24 cellular contexts compared by ENCODE assay signal in the genomic region with DNA sequence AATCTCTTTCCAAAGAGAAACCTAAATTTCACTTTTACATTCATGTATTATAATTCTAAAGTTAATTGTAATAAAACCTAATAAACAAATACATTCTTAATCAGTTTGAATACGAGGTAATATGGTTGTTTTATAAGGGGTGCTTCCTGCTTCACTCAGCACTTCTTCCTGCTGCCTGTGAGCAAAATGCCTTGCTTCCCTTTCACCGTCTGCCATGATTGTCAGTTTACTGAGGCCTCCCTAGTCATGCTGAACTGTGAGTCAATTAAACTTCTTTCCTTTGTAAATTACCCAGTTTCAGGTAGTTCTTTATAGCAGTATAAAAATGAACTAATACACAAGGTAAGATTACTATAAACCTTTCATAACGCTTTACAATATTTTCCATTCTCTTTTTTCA.
"Had no signal": no experiment of that assay in that cellular context is flagged by ENCODE, and none has a peak within 500 bp of the region (broad histone marks: within the 10 kb centered on the region; RNA-seq: fewer than 3 reads in every experiment).

No MANE protein-coding gene starts in this region.

- H3K9me3 Mint-ChIP-seq: activated naive CD8-positive, alpha-beta T cell treated with anti-CD3 and anti-CD28 coated beads, Interleukin-2, amount 10 ng/mL, durations not matched to agents 7 days and 5 days; neural crest cell had no signal

- ATAC-seq: activated T-cell treated with anti-CD3 and anti-CD28 coated beads, Interleukin-2, amount 50 U/mL, for 72 hours; gastrocnemius medialis; naive thymus-derived CD4-positive, alpha-beta T cell had no signal

- H3K27me3 Mint-ChIP-seq: activated naive CD8-positive, alpha-beta T cell treated with anti-CD3 and anti-CD28 coated beads, Interleukin-2, amount 10 ng/mL, durations not matched to agents 7 days and 5 days; naive thymus-derived CD4-positive, alpha-beta T cell had no signal

- H3K4me3 Mint-ChIP-seq: activated naive CD8-positive, alpha-beta T cell treated with anti-CD3 and anti-CD28 coated beads, Interleukin-2, amount 10 ng/mL, durations not matched to agents 7 days and 5 days; activated T-cell treated with anti-CD3 and anti-CD28 coated beads, Interleukin-2, amount 50 U/mL, for 72 hours; brain; naive thymus-derived CD4-positive, alpha-beta T cell; neural crest cell had no signal

- DNase-seq: activated CD4-positive, alpha-beta T cell treated with anti-CD3 and anti-CD28 coated beads for 4 hours; activated CD4-positive, alpha-beta T cell treated with anti-CD3 and anti-CD28 coated beads, Interleukin-2, amount 50 U/mL, for 4 hours; activated naive CD4-positive, alpha-beta T cell treated with Interleukin-2 at 50 U/mL for 16 hours; activated naive CD8-positive, alpha-beta T cell treated with anti-CD3 and anti-CD28 coated beads, Interleukin-2, amount 10 ng/mL, durations not matched to agents 7 days and 5 days; activated T-cell treated with anti-CD3 and anti-CD28 coated beads for 4 hours; activated T-cell treated with anti-CD3 and anti-CD28 coated beads, Interleukin-2, amount 50 U/mL, for 72 hours; cerebellar nuclear complex; colonic mucosa; effector memory CD4-positive, alpha-beta T cell; erythroblast; gastrocnemius medialis; midbrain; naive thymus-derived CD4-positive, alpha-beta T cell; stimulated activated CD4-positive, alpha-beta T cell treated with anti-CD3 and anti-CD28 coated beads, Interleukin-15, amount 100 ng/mL, for 24 hours; stimulated activated naive CD4-positive, alpha-beta T cell; T-helper 2 cell; tibial artery had no signal

- H3K4me2 ChIP-seq: hepatocyte had no signal

- H3K79me2 ChIP-seq: hepatocyte had no signal

- H3K4me1 ChIP-seq: ascending aorta, colonic mucosa, gastrocnemius medialis, right atrium auricular region, suprapubic skin had no signal

- H3K9me3 ChIP-seq: ascending aorta, colonic mucosa, gastrocnemius medialis, right atrium auricular region, suprapubic skin, tibial artery had no signal

- H3K27me3 ChIP-seq: ascending aorta, cardiac muscle cell, colonic mucosa, gastrocnemius medialis, hepatocyte, right atrium auricular region, suprapubic skin, tibial artery had no signal

- H3K36me3 ChIP-seq: ascending aorta, cardiac muscle cell, colonic mucosa, gastrocnemius medialis, right atrium auricular region, suprapubic skin, tibial artery had no signal

- H3K4me3 ChIP-seq: ascending aorta, cardiac muscle cell, colonic mucosa, gastrocnemius medialis, hepatocyte, right atrium auricular region, suprapubic skin, tibial artery had no signal

- H3K27ac ChIP-seq: ascending aorta, cardiac muscle cell, colonic mucosa, gastrocnemius medialis, hepatocyte, right atrium auricular region, suprapubic skin, tibial artery had no signal

- H3K4me1 Mint-ChIP-seq: activated naive CD8-positive, alpha-beta T cell treated with anti-CD3 and anti-CD28 coated beads, Interleukin-2, amount 10 ng/mL, durations not matched to agents 7 days and 5 days; naive thymus-derived CD4-positive, alpha-beta T cell had no signal

- H2AFZ ChIP-seq: hepatocyte had no signal

- H3K36me3 Mint-ChIP-seq: activated naive CD8-positive, alpha-beta T cell treated with anti-CD3 and anti-CD28 coated beads, Interleukin-2, amount 10 ng/mL, durations not matched to agents 7 days and 5 days; brain; naive thymus-derived CD4-positive, alpha-beta T cell had no signal

- H3K27ac Mint-ChIP-seq: activated naive CD8-positive, alpha-beta T cell treated with anti-CD3 and anti-CD28 coated beads, Interleukin-2, amount 10 ng/mL, durations not matched to agents 7 days and 5 days; activated T-cell treated with anti-CD3 and anti-CD28 coated beads, Interleukin-2, amount 50 U/mL, for 72 hours; brain; naive thymus-derived CD4-positive, alpha-beta T cell had no signal
